In the genomic region with DNA sequence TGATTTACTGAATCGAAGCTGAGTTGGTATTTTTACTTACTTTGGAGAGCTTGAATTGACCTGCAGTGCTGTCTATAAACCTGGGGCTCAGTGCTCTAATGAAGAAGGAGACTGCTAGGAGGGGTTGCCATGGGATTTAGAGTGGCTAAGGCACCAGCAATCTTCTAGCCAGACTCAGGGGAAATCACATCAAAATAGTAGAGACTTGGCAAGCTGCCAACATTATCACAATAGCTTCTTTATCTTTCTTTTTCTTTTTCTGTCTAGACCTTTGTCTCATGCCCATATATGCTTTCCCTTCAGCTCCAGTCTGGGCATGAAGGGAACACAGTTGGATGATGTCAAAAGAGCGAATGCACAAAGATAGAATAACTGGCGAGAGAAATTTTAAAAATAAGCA, we compare ENCODE assay signal across 20 cellular contexts.
DNase-seq lines count a peak whose midpoint lies in the region; ATAC-seq lines count a peak whose summit lies in the region.
"Had no signal": no experiment of that assay in that cellular context is flagged by ENCODE, and none has a peak within 500 bp of the region (broad histone marks: within the 10 kb centered on the region; RNA-seq: fewer than 3 reads in every experiment).

No MANE protein-coding gene starts in this region.

- H3K27me3 Mint-ChIP-seq in T-helper 17 cell = peaks cover 9% of the 10 kb centered on the region

- no peaks in the 10 kb centered on the region for H3K36me3 Mint-ChIP-seq in T-helper 17 cell (ENCODE audit: low read depth)
- H3K36me3 Mint-ChIP-seq: CD8-positive, alpha-beta T cell; mesothelial cell of epicardium; neural progenitor cell had no signal

- H3K4me3 Mint-ChIP-seq in T-helper 17 cell = no peak overlapping the region
- H3K4me3 Mint-ChIP-seq: activated CD4-positive, alpha-beta T cell treated with anti-CD3 and anti-CD28 coated beads for 36 hours; activated naive CD4-positive, alpha-beta T cell treated with anti-CD3 and anti-CD28 coated beads for 36 hours; CD8-positive, alpha-beta T cell; mesothelial cell of epicardium; neural progenitor cell had no signal

- H3K4me1 Mint-ChIP-seq in T-helper 17 cell = peaks cover 3% of the 10 kb centered on the region
- H3K4me1 Mint-ChIP-seq: activated CD4-positive, alpha-beta T cell treated with anti-CD3 and anti-CD28 coated beads for 36 hours had no signal

- no peak for ATAC-seq in T-helper 17 cell
- ATAC-seq: activated CD4-positive, alpha-beta T cell treated with anti-CD3 and anti-CD28 coated beads for 36 hours; CD8-positive, alpha-beta T cell; Right ventricle myocardium inferior; sciatic nerve had no signal

- peak overlapping the region; percentile 29 for H3K27ac Mint-ChIP-seq in T-helper 17 cell
- H3K27ac Mint-ChIP-seq: activated CD4-positive, alpha-beta T cell treated with anti-CD3 and anti-CD28 coated beads for 36 hours; activated naive CD4-positive, alpha-beta T cell treated with anti-CD3 and anti-CD28 coated beads for 36 hours; CD8-positive, alpha-beta T cell; mesothelial cell of epicardium; neural progenitor cell had no signal

- peak; percentile 3 for DNase-seq in NCI-H2196 (lab: John Stamatoyannopoulos, UW; ENCODE audit: unreplicated experiment)
- no peak for DNase-seq in NCI-H2196 treated with DMSO at 0.1 percent for 48 hours (lab: John Stamatoyannopoulos, UW; ENCODE audit: unreplicated experiment)
- DNase-seq in NAMALWA (ENCODE audit: low spot score) = peak; percentile 4
- no peak for DNase-seq in T-helper 17 cell
- peak; percentile 11 for DNase-seq in medulla oblongata (ENCODE audit: extremely low spot score)
- DNase-seq in effector CD8-positive, alpha-beta T cell (lab: John Stamatoyannopoulos, UW) = no peak
- DNase-seq in NCI-H2029 (lab: John Stamatoyannopoulos, UW) = no peak
- no peak for DNase-seq in midbrain (lab: John Stamatoyannopoulos, UW)
- DNase-seq: ACHN; activated CD4-positive, alpha-beta T cell treated with anti-CD3 and anti-CD28 coated beads for 36 hours; activated naive CD4-positive, alpha-beta T cell treated with anti-CD3 and anti-CD28 coated beads for 36 hours; CD8-positive, alpha-beta T cell; cortex of kidney; head of caudate nucleus; NCI-H2029 treated with DMSO at 0.1 percent for 48 hours; stimulated activated CD4-positive, alpha-beta T cell treated with anti-CD3 and anti-CD28 coated beads, Interleukin-2, amount 100 ng/mL, for 24 hours had no signal

- H3K9me3 ChIP-seq in T-helper 17 cell (ENCODE audit: control insufficient read depth, low read length, poor library complexity, severe bottlenecking) = no peaks in the 10 kb centered on the region

Comparison
In these comparisons a context has a peak if more than half of its experiments do, and no peak if none do; other contexts are left out.
1. DNase-seq: peak in NCI-H2196 (single experiment), NAMALWA (single experiment) and medulla oblongata (single experiment); none in NCI-H2196 treated with DMSO at 0.1 percent for 48 hours (single experiment), T-helper 17 cell (0 of 3), effector CD8-positive, alpha-beta T cell (single experiment), NCI-H2029 (single experiment) and midbrain (single experiment).